ENCODE assay signal across 8 cellular contexts in the genomic region with DNA sequence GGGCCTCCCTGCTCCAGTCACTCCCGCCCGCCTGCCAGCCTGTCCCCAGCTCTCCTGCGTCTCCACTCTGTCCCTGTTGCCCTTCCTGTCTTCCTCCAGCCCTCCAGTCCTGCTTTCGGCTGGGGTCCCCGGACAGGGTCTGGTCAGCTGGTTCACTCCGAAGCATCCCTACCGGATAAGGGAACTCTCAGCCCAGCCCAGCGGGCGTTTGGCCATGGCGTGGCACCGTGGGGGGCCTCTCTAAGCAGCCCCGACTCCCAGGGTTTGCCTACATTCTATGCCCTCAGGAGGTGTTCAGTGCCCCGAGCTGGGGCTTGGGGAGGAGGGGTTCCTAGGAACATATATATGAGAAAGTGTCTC.
A peak's percentile ranks its signal among the peaks of the same experiment; 100 is the strongest.
DNase-seq lines count a peak whose midpoint lies in the region; ATAC-seq and TF ChIP-seq lines count a peak whose summit lies in the region.

No MANE protein-coding gene starts in this region.

- no peak for TF ChIP-seq CTCF in Calu3 (IDR thresholded peaks at IDR 0.05; ENCODE audit: unreplicated experiment)
- TF ChIP-seq CTCF in adrenal gland (IDR thresholded peaks at IDR 0.05) = peak in 2 of 6 experiments; percentile 4 to 19
- TF ChIP-seq CTCF in sigmoid colon (IDR thresholded peaks at IDR 0.05) = peak in 1 of 4 experiments; percentile 12

- H3K27ac Mint-ChIP-seq in Calu3 (ENCODE audit: unreplicated experiment) = peak overlapping the region; percentile 65

- H3K27me3 Mint-ChIP-seq in Calu3 (ENCODE audit: unreplicated experiment) = no peaks in the 10 kb centered on the region

- intact Hi-C loops in Calu3 (cut with micrococcal nuclease; ENCODE audit: unreplicated experiment) (loop anchor here (1.0 kb wide), 1 partner anchor 47 kb away; no protein-coding TSS in a partner anchor), adrenal gland (cut with DNase I) (loop anchor here (2.0 to 10.0 kb wide), 5 partner anchors 49 to 509 kb away; a partner anchor contains a TSS), right cardiac atrium (cut with DNase I) (loop anchor here (5.0 to 10.0 kb wide), 3 partner anchors 49 to 252 kb away; a partner anchor contains a TSS), sigmoid colon (cut with DNase I) (loop anchor here (2.0 to 5.0 kb wide), 5 partner anchors 43 to 567 kb away; no protein-coding TSS in a partner anchor)

- H3K4me1 ChIP-seq in adrenal gland (replicated peaks in 1 of 2) (peaks cover 3 to 11% of the 10 kb centered on the region in 2 donors), right cardiac atrium (ENCODE audit: control insufficient read depth, insufficient read depth, low read length) (no peaks in the 10 kb centered on the region), sigmoid colon (peaks cover 0 to 28% (median 20%) of the 10 kb centered on the region in 4 donors)

- TF ChIP-seq EP300 in sigmoid colon (IDR thresholded peaks at IDR 0.05) = no peak

- no peak overlapping the region for H3K4me3 Mint-ChIP-seq in Calu3 (ENCODE audit: low read depth, unreplicated experiment)

- TF ChIP-seq POLR2A in adrenal gland (IDR thresholded peaks at IDR 0.05) (no peak), sigmoid colon (IDR thresholded peaks at IDR 0.05) (no peak)

- H3K27ac ChIP-seq in adrenal gland = peak overlapping the region in 3 of 5 donors; percentile 20 to 71 (median 62)
- no peak overlapping the region for H3K27ac ChIP-seq in right cardiac atrium (ENCODE audit: low read length)
- H3K27ac ChIP-seq in sigmoid colon = peak overlapping the region in 3 of 4 donors; percentile 62 to 71 (median 70)

- no peaks in the 10 kb centered on the region for H3K27me3 ChIP-seq in adrenal gland
- H3K27me3 ChIP-seq in right cardiac atrium (ENCODE audit: control insufficient read depth, insufficient read depth) = no peaks in the 10 kb centered on the region
- H3K27me3 ChIP-seq in sigmoid colon = no peaks in the 10 kb centered on the region

- H3K36me3 ChIP-seq in adrenal gland (replicated peaks in 1 of 2) (no peaks in the 10 kb centered on the region), sigmoid colon (no peaks in the 10 kb centered on the region)

- no TSS peak for BruUV-seq in Calu3 (replicated peaks; lab: Mats Ljungman, UMichigan)

- H3K36me3 Mint-ChIP-seq in Calu3 (ENCODE audit: insufficient read depth, unreplicated experiment) = peaks cover 31% of the 10 kb centered on the region

- peaks cover 75% of the 10 kb centered on the region for H3K4me1 Mint-ChIP-seq in Calu3 (ENCODE audit: low read depth, unreplicated experiment)

- no peak for DNase-seq in Calu3
- DNase-seq in adrenal gland = no peak
- DNase-seq in right cardiac atrium = peak in 1 of 3 donors; percentile 67
- peak; percentile 64 for DNase-seq in sigmoid colon
- DNase-seq in T-helper 2 cell = no peak
- no peak for DNase-seq in NCI-H187 treated with DMSO at 0.1 percent for 48 hours (lab: John Stamatoyannopoulos, UW)

- WGBS in adrenal gland, 4 donors = 11 to 26% (median 13%) methylated on average over 6 to 13 of the region's 13 CpGs; no CpG with 5 or more reads in 1 of the 4 donors
- 6% methylated on average over 13 of the region's 13 CpGs for WGBS in right cardiac atrium
- WGBS in sigmoid colon, 2 donors = 14 to 36% methylated on average over 13 of the region's 13 CpGs

- H3K9me3 Mint-ChIP-seq in Calu3 (ENCODE audit: low read depth, unreplicated experiment) = peaks cover under 1% of the 10 kb centered on the region

- H3K4me3 ChIP-seq in adrenal gland = peak overlapping the region in 2 of 4 donors; percentile 34 to 41
- peak overlapping the region; percentile 33 for H3K4me3 ChIP-seq in right cardiac atrium (ENCODE audit: low read length)
- H3K4me3 ChIP-seq in sigmoid colon = peak overlapping the region; percentile 9 to 49 (median 44)

- H3K9me3 ChIP-seq in adrenal gland (replicated peaks in 1 of 3) (no peaks in the 10 kb centered on the region), right cardiac atrium (ENCODE audit: control insufficient read depth, low read length) (no peaks in the 10 kb centered on the region), sigmoid colon (no peaks in the 10 kb centered on the region)

- ATAC-seq in right cardiac atrium = peak; percentile 45
- no peak for ATAC-seq in HG02759 (IDR thresholded peaks at IDR 0.05; ENCODE audit: unreplicated experiment)
- no peak for ATAC-seq in GM21447 (IDR thresholded peaks at IDR 0.05; ENCODE audit: unreplicated experiment)

- CTCF ChIA-PET in Calu3 (lab: Charles Lee) = interaction anchor here (0.6 to 1.8 kb wide), 10 partner anchors 11 to 254 kb away, joined by 3 to 19 read pairs (median 5); a partner anchor contains a TSS

Comparison
In these comparisons a context has a peak if more than half of its experiments do, and no peak if none do; other contexts are left out.
1. ATAC-seq: peak in right cardiac atrium (2 of 2); none in HG02759 (single experiment) and GM21447 (single experiment).